Comparison of ENCODE assay signal across 17 cellular contexts in the genomic region with DNA sequence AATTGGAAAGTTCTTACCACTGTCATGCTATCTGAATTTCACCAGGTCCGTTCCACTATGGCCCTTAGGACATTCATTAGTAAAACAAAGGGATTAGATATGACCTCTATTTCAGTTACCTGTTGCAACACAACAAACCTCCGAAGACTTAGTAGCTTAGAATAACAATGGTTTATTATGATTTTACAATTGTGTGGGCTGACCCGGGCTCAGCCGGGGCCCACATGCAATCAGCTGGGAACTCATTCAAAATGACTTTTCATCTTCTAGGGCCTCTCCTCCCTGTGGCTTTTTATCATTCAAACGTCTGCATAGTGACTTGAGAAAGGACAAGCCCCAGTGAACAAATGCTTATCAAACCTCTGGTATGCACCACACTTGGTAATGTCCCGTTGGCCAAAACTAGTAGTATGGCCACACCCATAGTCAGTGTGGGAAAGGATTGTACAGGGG. TPM values are rescaled to one million over a fixed set of nuclear protein-coding genes. Genes with fewer than 3 reads are reported as not detected.
DNase-seq lines count a peak whose midpoint lies in the region; ATAC-seq and TF ChIP-seq lines count a peak whose summit lies in the region.
"Had no signal": no experiment of that assay in that cellular context is flagged by ENCODE, and none has a peak within 500 bp of the region (broad histone marks: within the 10 kb centered on the region; RNA-seq: fewer than 3 reads in every experiment).

No MANE protein-coding gene starts in this region.

- peak; percentile 79 for DNase-seq in fibroblast of pulmonary artery (ENCODE audit: low read depth)
- peak; percentile 47 for DNase-seq in non-pigmented ciliary epithelial cell (ENCODE audit: low read depth)
- DNase-seq in NCI-H1436 treated with DMSO at 0.1 percent for 48 hours (lab: John Stamatoyannopoulos, UW): no peak
- no peak for DNase-seq in mesothelial cell of epicardium (ENCODE audit: low spot score in 2 of 2, unreplicated experiment in 2 of 2)
- DNase-seq: activated CD8-positive, alpha-beta memory T cell treated with anti-CD3 and anti-CD28 coated beads, Interleukin-2, amount 50 U/mL, for 48 hours; amygdala; gastrocnemius medialis; GDM1; NCI-H1930; NCI-H748 treated with DMSO at 0.1 percent for 48 hours; nucleus accumbens; WERI-Rb-1 had no signal

- H3K36me3 ChIP-seq in HUES6 (ENCODE audit: control insufficient read depth, insufficient read depth, low read length): no peaks in the 10 kb centered on the region
- H3K36me3 ChIP-seq: gastrocnemius medialis, WERI-Rb-1 had no signal

- H3K27ac Mint-ChIP-seq in mesothelial cell of epicardium: no peak overlapping the region

- no peaks in the 10 kb centered on the region for H3K36me3 Mint-ChIP-seq in mesothelial cell of epicardium

- H3K4me1 Mint-ChIP-seq in mesothelial cell of epicardium: peaks cover 37% of the 10 kb centered on the region

- TF ChIP-seq CTCF in VCaP (conservative IDR thresholded peaks at IDR 0.05) (no peak), fibroblast of pulmonary artery (IDR thresholded peaks at IDR 0.05; ENCODE audit: low read length, missing control alignments) (no peak), mesothelial cell of epicardium (IDR thresholded peaks at IDR 0.05; ENCODE audit: unreplicated experiment) (no peak)

- H3K9me3 Mint-ChIP-seq in mesothelial cell of epicardium: no peaks in the 10 kb centered on the region

- no peaks in the 10 kb centered on the region for H3K9me3 ChIP-seq in HUES6 (ENCODE audit: control insufficient read depth, insufficient read depth, low read depth, low read length)
- H3K9me3 ChIP-seq: gastrocnemius medialis, SJSA1 had no signal

- ATAC-seq in HG02610 (IDR thresholded peaks at IDR 0.05; ENCODE audit: unreplicated experiment) (no peak), HG03520 (IDR thresholded peaks at IDR 0.05; ENCODE audit: unreplicated experiment) (no peak)
- ATAC-seq: gastrocnemius medialis had no signal

- peaks cover 30% of the 10 kb centered on the region for H3K4me1 ChIP-seq in HUES6 (ENCODE audit: control insufficient read depth, insufficient read depth, low read length)

- H3K27me3 ChIP-seq in HUES6 (ENCODE audit: control insufficient read depth, insufficient read depth, low read length): no peaks in the 10 kb centered on the region
- H3K27me3 ChIP-seq: gastrocnemius medialis, SJSA1 had no signal

- H3K27me3 Mint-ChIP-seq in mesothelial cell of epicardium (ENCODE audit: low read depth): no peaks in the 10 kb centered on the region

- H3K4me3 Mint-ChIP-seq in mesothelial cell of epicardium: no peak overlapping the region

- peak overlapping the region; percentile 95 for H3K9ac ChIP-seq in HUES6 (ENCODE audit: low read length)

- H3K27ac ChIP-seq in HUES6 (ENCODE audit: low read depth, low read length) (peak overlapping the region; percentile 97), VCaP (peak overlapping the region; percentile 99)
- H3K27ac ChIP-seq: gastrocnemius medialis, SJSA1, WERI-Rb-1 had no signal

- H3K4me3 ChIP-seq in HUES6 (ENCODE audit: low read depth, low read length): peak overlapping the region; percentile 83
- H3K4me3 ChIP-seq in fibroblast of pulmonary artery (replicated peaks; ENCODE audit: low read depth, low read length): peak overlapping the region; percentile 1
- H3K4me3 ChIP-seq: gastrocnemius medialis, SJSA1 had no signal

RNA-seq across cellular contexts. Expression of gene FBXW11, which starts 2.3 kb away (rescaled TPM):
- total RNA-seq in mesothelial cell of epicardium: 62.1 to 64.4 TPM (median 64.1 TPM) in 3 replicates

Comparison
In these comparisons a context has a peak if more than half of its experiments do, and no peak if none do; other contexts are left out.
1. DNase-seq: peak in fibroblast of pulmonary artery (single experiment) and non-pigmented ciliary epithelial cell (single experiment); none in NCI-H1436 treated with DMSO at 0.1 percent for 48 hours (single experiment) and mesothelial cell of epicardium (0 of 2).